Comparison of ENCODE assay signal across 29 cellular contexts in genomic region chrX:72202792-72203401, GRCh38. TPM values are rescaled to one million over a fixed set of nuclear protein-coding genes. Genes with fewer than 3 reads are reported as not detected.
A peak's percentile ranks its signal among the peaks of the same experiment; 100 is the strongest.
DNase-seq lines count a peak whose midpoint lies in the region; FAIRE-seq and TF ChIP-seq lines count a peak whose summit lies in the region.
"Had no signal": no experiment of that assay in that cellular context is flagged by ENCODE, and none has a peak within 500 bp of the region (broad histone marks: within the 10 kb centered on the region; RNA-seq: fewer than 3 reads in every experiment).

No MANE protein-coding gene starts in this region.

- CTCF ChIA-PET in AG04450 (lab: Charles Lee) = no interaction called here
- CTCF ChIA-PET in H1 (lab: Charles Lee; ENCODE audit: partially characterized antibody) = interaction anchor here (0.9 to 1.1 kb wide), 2 partner anchors 40 to 146 kb away, joined by 3 to 7 read pairs; no protein-coding TSS in a partner anchor

- H4K5ac ChIP-seq in H1 (ENCODE audit: insufficient read length, low read depth, low read length) = no peak overlapping the region

- DNase-seq in AG04450 (ENCODE audit: low read depth, low spot score) (no peak), H1 (ENCODE audit: low read depth in 1 of 2, low spot score in 2 of 2) (no peak), keratinocyte (ENCODE audit: low read depth, low spot score) (no peak), NCI-H526 treated with DMSO at 0.1 percent for 48 hours (lab: John Stamatoyannopoulos, UW) (no peak), HK-2 (ENCODE audit: unreplicated experiment) (no peak)
- no peak for DNase-seq in activated effector memory CD4-positive, alpha-beta T cell treated with anti-CD3 and anti-CD28 coated beads, Interleukin-2, amount 50 U/mL, for 16 hours
- no peak for DNase-seq in activated naive CD4-positive, alpha-beta T cell treated with Interleukin-2 at 50 U/mL for 16 hours
- DNase-seq: activated CD4-positive, alpha-beta T cell treated with anti-CD3 and anti-CD28 coated beads, Interleukin-2, amount 10 ng/mL, durations not matched to agents 24 days and 14 days; activated gamma-delta T cell treated with Interleukin-2 at 50 U/mL for 16 hours; activated T-cell treated with anti-CD3 and anti-CD28 coated beads, Interleukin-2, amount 50 U/mL, for 24 hours; CD8-positive, alpha-beta memory T cell; cerebellar nuclear complex; DMS153; head of caudate nucleus; left lung; naive B cell; NCI-H1092 treated with DMSO at 0.1 percent for 48 hours; NCI-H187; NCI-H2171; NCI-H510A treated with DMSO at 0.1 percent for 48 hours; SHP77; small intestine; stimulated activated CD4-positive, alpha-beta T cell treated with anti-CD3 and anti-CD28 coated beads, Interleukin-2, amount 100 ng/mL, for 24 hours; SW 1271; T-helper 9 cell had no signal

- dilution Hi-C loops in keratinocyte (cut with MboI; ENCODE audit: extremely low pct_ligation_motif_present, low sequenced_read_pairs) = no loop called here

- TF ChIP-seq CTCF in AG04450 (IDR thresholded peaks at IDR 0.05; ENCODE audit: low read depth, low read length) (no peak), H1 (IDR thresholded peaks at IDR 0.05; ENCODE audit: control extremely low read depth in 1 of 3, insufficient read depth in 1 of 3, low read depth in 1 of 3, low read length in 3 of 3) (no peak), keratinocyte (optimal IDR thresholded peaks at IDR 0.05 in 1 of 3, IDR thresholded peaks at IDR 0.05 in 1 of 3, conservative IDR thresholded peaks at IDR 0.05 in 1 of 3; ENCODE audit: extremely low read depth in 1 of 3, insufficient read depth in 2 of 3, low read length in 3 of 3) (no peak)

- H3K4me2 ChIP-seq in H1 (ENCODE audit: insufficient read depth in 1 of 2, low read depth in 2 of 2, low read length in 2 of 2) (peak overlapping the region; percentile 42 to 71), keratinocyte (ENCODE audit: control insufficient read depth, extremely low read depth, insufficient read depth, low read depth, low read length) (no peak overlapping the region)

- no peaks in the 10 kb centered on the region for H3K9me1 ChIP-seq in keratinocyte (ENCODE audit: control insufficient read depth, extremely low read depth, insufficient read depth, low read length)

- no peak for TF ChIP-seq EP300 in H1 (IDR thresholded peaks at IDR 0.05; ENCODE audit: borderline replicate concordance in 1 of 2, low read depth in 2 of 2, low read length in 2 of 2)

- H3K79me2 ChIP-seq in H1 (ENCODE audit: control insufficient read depth in 1 of 2, insufficient read depth in 2 of 2, low read length in 2 of 2) = no peaks in the 10 kb centered on the region
- H3K79me2 ChIP-seq in keratinocyte (ENCODE audit: control insufficient read depth, insufficient read depth, low read length) = no peaks in the 10 kb centered on the region

- H3K23me2 ChIP-seq in H1 (ENCODE audit: low read depth, low read length) = no peaks in the 10 kb centered on the region; the same call in 1 of the 2 replicates

- FAIRE-seq in H1 (lab: Jason Lieb, UNC) (no peak), keratinocyte (lab: Jason Lieb, UNC) (no peak)
- FAIRE-seq: small intestine had no signal

- H3K23ac ChIP-seq in H1 (ENCODE audit: insufficient read length) = no peak overlapping the region

- H3K9ac ChIP-seq in HUES64 (ENCODE audit: low read depth, low read length) (peak overlapping the region; percentile 55; the same call in 1 of the 2 replicates), H1 (replicated peaks in 1 of 4; ENCODE audit: extremely low read depth in 1 of 4, low read depth in 3 of 4, low read length in 3 of 4) (no peak overlapping the region), keratinocyte (ENCODE audit: control insufficient read depth, extremely low read depth, insufficient read depth, low read length) (no peak overlapping the region)

- no peak overlapping the region for H2AFZ ChIP-seq in H1 (ENCODE audit: low read length)
- H2AFZ ChIP-seq in keratinocyte (ENCODE audit: control insufficient read depth, low read length) = no peak overlapping the region

- POLR2A ChIA-PET in AG04450 (lab: Yijun Ruan, JAX) = interaction anchor here (1.4 kb wide), 1 partner anchor 22 kb away, joined by 5 read pairs; the partner anchor contains the start of gene PIN4
- POLR2A ChIA-PET in H1 (lab: Charles Lee; ENCODE audit: partially characterized antibody) = interaction anchor here (1.3 to 3.7 kb wide), 5 partner anchors 9 to 36 kb away, joined by 3 to 13 read pairs (median 10); partner anchors contain the start of genes ERCC6L and PIN4

- H3K27me3 ChIP-seq in AG04450 (ENCODE audit: control insufficient read depth, insufficient read depth, low read length) (no peaks in the 10 kb centered on the region), HUES64 (ENCODE audit: insufficient read depth, low read length) (no peaks in the 10 kb centered on the region), H1 (replicated peaks in 1 of 4; ENCODE audit: control insufficient read depth in 3 of 4, extremely low read depth in 1 of 4, insufficient read depth in 3 of 4, low read length in 3 of 4) (no peaks in the 10 kb centered on the region), keratinocyte (ENCODE audit: control insufficient read depth, extremely low read depth, insufficient read depth, low read length) (peaks cover 4% of the 10 kb centered on the region)
- H3K27me3 ChIP-seq: left lung had no signal

- no peak overlapping the region for H2BK12ac ChIP-seq in H1 (ENCODE audit: low read depth, low read length)

- H3K79me1 ChIP-seq in H1 (ENCODE audit: low read depth, low read length) = no peaks in the 10 kb centered on the region

- H4K20me1 ChIP-seq in H1 (replicated peaks in 1 of 2; ENCODE audit: control insufficient read depth in 1 of 2, insufficient read depth in 2 of 2, low read length in 2 of 2) (peaks cover 0 to 3% of the 10 kb centered on the region in 2 experiments), keratinocyte (ENCODE audit: control insufficient read depth, extremely low read depth, insufficient read depth, low read length) (no peaks in the 10 kb centered on the region)

- no peak overlapping the region for H2BK15ac ChIP-seq in H1 (ENCODE audit: low read length)

- peaks cover 57% of the 10 kb centered on the region for H3K36me3 ChIP-seq in HUES64 (ENCODE audit: insufficient read depth, low read length)
- H3K36me3 ChIP-seq in H1 (ENCODE audit: control insufficient read depth in 2 of 4, insufficient read depth in 4 of 4, low read length in 3 of 4) = peaks cover 0 to 20% (median 10%) of the 10 kb centered on the region in 4 experiments; a peak in 5 of 8 replicates
- no peaks in the 10 kb centered on the region for H3K36me3 ChIP-seq in keratinocyte (ENCODE audit: control insufficient read depth in 2 of 2, extremely low read depth in 1 of 2, insufficient read depth in 2 of 2, low read length in 2 of 2)

- H3K4me1 ChIP-seq in HUES64 (ENCODE audit: insufficient read depth, low read length) (peaks cover 24% of the 10 kb centered on the region), H1 (replicated peaks in 1 of 4; ENCODE audit: control insufficient read depth in 3 of 4, insufficient read depth in 4 of 4, low read length in 3 of 4) (peaks cover 0 to 10% (median 7%) of the 10 kb centered on the region in 4 experiments; a peak in 3 of 7 replicates), keratinocyte (ENCODE audit: control insufficient read depth, extremely low read depth, insufficient read depth, low read length) (peaks cover 20% of the 10 kb centered on the region)
- H3K4me1 ChIP-seq: left lung, tibial nerve had no signal

- H2BK5ac ChIP-seq in H1 (ENCODE audit: low read depth, low read length) = no peak overlapping the region

- no peak overlapping the region; the same call in 1 of the 2 replicates for H3K18ac ChIP-seq in H1 (ENCODE audit: extremely low read depth, low read length)

- H2AK5ac ChIP-seq in H1 (ENCODE audit: low read depth, low read length) = no peak overlapping the region

- H3K9me3 ChIP-seq in AG04450 (ENCODE audit: control insufficient read depth, insufficient read depth, low read length) (no peaks in the 10 kb centered on the region), HUES64 (ENCODE audit: insufficient read depth, low read depth, low read length) (no peaks in the 10 kb centered on the region), H1 (ENCODE audit: insufficient read depth in 2 of 2, low read depth in 1 of 2, low read length in 1 of 2) (no peaks in the 10 kb centered on the region), keratinocyte (ENCODE audit: control insufficient read depth, low read depth, low read length) (no peaks in the 10 kb centered on the region)
- H3K9me3 ChIP-seq: left lung, tibial nerve had no signal

- no peak overlapping the region for H3K14ac ChIP-seq in H1 (ENCODE audit: insufficient read length)

- H3K4me3 ChIP-seq in AG04450 (ENCODE audit: low read depth, low read length) (no peak overlapping the region), HUES64 (ENCODE audit: low read length) (peak overlapping the region; percentile 28), H1 (ENCODE audit: extremely low read depth in 1 of 4, insufficient read depth in 2 of 4, low read depth in 3 of 4, low read length in 4 of 4) (peak overlapping the region in 1 of 4 experiments; percentile 38; a peak in 1 of 8 replicates), keratinocyte (ENCODE audit: control insufficient read depth in 2 of 3, extremely low read depth in 1 of 3, insufficient read depth in 2 of 3, low read depth in 1 of 3, low read length in 3 of 3) (no peak overlapping the region)
- H3K4me3 ChIP-seq: left lung, tibial nerve had no signal

- no peak overlapping the region for H4K8ac ChIP-seq in H1 (ENCODE audit: extremely low read depth, insufficient read depth, low read length)

- 75% methylated on average over 1 of the region's 4 CpGs for WGBS in HUES64
- 30% methylated on average over 2 of the region's 4 CpGs; no CpG with 5 or more reads in 1 of the 2 experiments for WGBS in H1 (ENCODE audit: extremely low coverage in 1 of 2, insufficient coverage in 1 of 2, insufficient read length in 1 of 2, insufficient replicate concordance in 2 of 2, low coverage in 1 of 2, low lambda C conversion rate in 2 of 2, missing lambda C conversion rate in 1 of 2), 2 experiments

- H4K91ac ChIP-seq in H1 (replicated peaks; ENCODE audit: insufficient read length, low read length) = peak overlapping the region; percentile 74

- H3K4ac ChIP-seq in H1 (replicated peaks; ENCODE audit: insufficient read length, low read depth, low read length) = no peak overlapping the region

- H3K56ac ChIP-seq in H1 (replicated peaks; ENCODE audit: insufficient read length, low read depth, low read length) = no peak overlapping the region

- TF ChIP-seq RAD21 in H1 (IDR thresholded peaks at IDR 0.05 in 1 of 2, conservative IDR thresholded peaks at IDR 0.05 in 1 of 2; ENCODE audit: low read depth in 2 of 2, low read length in 2 of 2) = no peak

- no peak for TF ChIP-seq POLR2A in H1 (IDR thresholded peaks at IDR 0.05; ENCODE audit: control extremely low read depth in 1 of 2, low read depth in 2 of 2, low read length in 2 of 2)

- peak overlapping the region; percentile 11 for H3K27ac ChIP-seq in AG04450 (ENCODE audit: low read depth, low read length)
- peak overlapping the region; percentile 52; the same call in 1 of the 2 replicates for H3K27ac ChIP-seq in HUES64 (ENCODE audit: low read depth, low read length)
- no peak overlapping the region for H3K27ac ChIP-seq in H1 (ENCODE audit: low read depth, low read length)
- H3K27ac ChIP-seq in keratinocyte (ENCODE audit: control insufficient read depth, insufficient read depth, low read length) = peak overlapping the region; percentile 81
- H3K27ac ChIP-seq: HL-60, left lung, tibial nerve, VCaP had no signal

- no peak overlapping the region for H2BK120ac ChIP-seq in H1 (replicated peaks; ENCODE audit: low read depth, low read length)

- no peak overlapping the region for H2BK20ac ChIP-seq in H1 (ENCODE audit: low read length)

RNA-seq across cellular contexts. Expression of gene PIN4, which starts 21.3 kb away (rescaled TPM):
- polyA plus RNA-seq in AG04450 (2011; rRNA removed) (13.1 and 16.9 TPM in 2 replicates), H1 (2011; rRNA removed) (2.6 and 4.8 TPM in 2 replicates), keratinocyte (12.9 to 31.0 TPM (median 28.4 TPM) in 3 replicates)
- 3.0 and 3.2 TPM in 2 replicates for polyA minus RNA-seq in AG04450 (2011; rRNA and poly(A)+ RNA removed)
- 27.0 TPM for polyA plus RNA-seq in HUES64 (2013, experiment 1 of 2)
- 31.1 TPM for polyA plus RNA-seq in HUES64 (2013, experiment 2 of 2)
- 9.4 and 11.7 TPM in 2 replicates for total RNA-seq in H1 (2021; fragmentation: NEBNext Ultra II Directional; extraction: Animal tissue kit (Norgen Biotek cat#: 25700))
- polyA plus RNA-seq in H1 (2011; cell fraction: cytosol; rRNA removed) = 19.3 TPM
- polyA plus RNA-seq in H1 (2011; cell fraction: nucleus; rRNA removed) = 1.8 TPM
- polyA plus RNA-seq in H1 (2012, experiment 1 of 2) = 20.7 to 45.6 TPM (median 28.5 TPM) in 4 replicates
- polyA plus RNA-seq in H1 (2012, experiment 2 of 2) = 5.4 TPM
- 27.9 TPM for polyA plus RNA-seq in H1 (2013, experiment 1 of 2)
- 28.3 TPM for polyA plus RNA-seq in H1 (2013, experiment 2 of 2)
- 0.95 and 1.9 TPM in 2 replicates for polyA minus RNA-seq in H1 (2011; rRNA and poly(A)+ RNA removed)
- 3.4 TPM for polyA minus RNA-seq in H1 (2011; cell fraction: cytosol; rRNA and poly(A)+ RNA removed)
- 3.9 TPM for polyA minus RNA-seq in H1 (2011; cell fraction: nucleus; rRNA and poly(A)+ RNA removed)
- polyA plus RNA-seq in keratinocyte (2011; ENCODE audit: low read depth) = 7.7 TPM
- 35.3 and 45.7 TPM in 2 replicates for polyA plus RNA-seq in keratinocyte (2011; cell fraction: cytosol; rRNA removed)
- polyA plus RNA-seq in keratinocyte (2011; cell fraction: nucleus; rRNA removed) = 9.1 and 20.1 TPM in 2 replicates
- 19.8 and 36.5 TPM in 2 replicates for polyA plus RNA-seq in keratinocyte (2012; ENCODE audit: low replicate concordance)
- 0.33 to 1.2 TPM in 2 of 3 replicates, not detected in the other for polyA minus RNA-seq in keratinocyte
- 5.6 TPM for polyA minus RNA-seq in keratinocyte (2011; cell fraction: cytosol; rRNA and poly(A)+ RNA removed)
- 1.5 and 4.4 TPM in 2 replicates for polyA minus RNA-seq in keratinocyte (2011; cell fraction: nucleus; rRNA and poly(A)+ RNA removed)

RNA-seq across cellular contexts. Expression of gene ERCC6L, which starts 35.9 kb away (rescaled TPM):
- polyA plus RNA-seq in AG04450 (2011; rRNA removed) (1.3 and 1.7 TPM in 2 replicates), H1 (2011; rRNA removed) (2.0 and 4.0 TPM in 2 replicates), keratinocyte (0.52 to 4.1 TPM (median 3.4 TPM) in 3 replicates)
- polyA minus RNA-seq in AG04450 (2011; rRNA and poly(A)+ RNA removed) = 0.78 and 2.3 TPM in 2 replicates
- polyA plus RNA-seq in HUES64 (2013, experiment 1 of 2) = 19.1 TPM
- 17.6 TPM for polyA plus RNA-seq in HUES64 (2013, experiment 2 of 2)
- 23.9 and 24.7 TPM in 2 replicates for total RNA-seq in H1 (2021; fragmentation: NEBNext Ultra II Directional; extraction: Animal tissue kit (Norgen Biotek cat#: 25700))
- polyA plus RNA-seq in H1 (2011; cell fraction: cytosol; rRNA removed) = 6.0 TPM
- polyA plus RNA-seq in H1 (2011; cell fraction: nucleus; rRNA removed) = 2.7 TPM
- 9.3 to 17.4 TPM (median 11.9 TPM) in 4 replicates for polyA plus RNA-seq in H1 (2012, experiment 1 of 2)
- polyA plus RNA-seq in H1 (2012, experiment 2 of 2) = 0.98 TPM
- polyA plus RNA-seq in H1 (2013, experiment 1 of 2) = 12.8 TPM
- polyA plus RNA-seq in H1 (2013, experiment 2 of 2) = 11.8 TPM
- 11.1 and 15.9 TPM in 2 replicates for polyA minus RNA-seq in H1 (2011; rRNA and poly(A)+ RNA removed)
- polyA minus RNA-seq in H1 (2011; cell fraction: cytosol; rRNA and poly(A)+ RNA removed) = 8.0 TPM
- 16.7 TPM for polyA minus RNA-seq in H1 (2011; cell fraction: nucleus; rRNA and poly(A)+ RNA removed)
- polyA plus RNA-seq in keratinocyte (2011; ENCODE audit: low read depth) = 0.06 TPM
- polyA plus RNA-seq in keratinocyte (2011; cell fraction: cytosol; rRNA removed) = 0.65 and 1.2 TPM in 2 replicates
- polyA plus RNA-seq in keratinocyte (2011; cell fraction: nucleus; rRNA removed) = 0.87 and 1.1 TPM in 2 replicates
- 0.14 and 3.7 TPM in 2 replicates for polyA plus RNA-seq in keratinocyte (2012; ENCODE audit: low replicate concordance)
- polyA minus RNA-seq in keratinocyte = 0.36 to 5.1 TPM (median 0.49 TPM) in 3 replicates
- 1.5 TPM for polyA minus RNA-seq in keratinocyte (2011; cell fraction: cytosol; rRNA and poly(A)+ RNA removed)
- 0.74 and 1.6 TPM in 2 replicates for polyA minus RNA-seq in keratinocyte (2011; cell fraction: nucleus; rRNA and poly(A)+ RNA removed)
